ENCODE assay signal across 20 cellular contexts in the genomic region with DNA sequence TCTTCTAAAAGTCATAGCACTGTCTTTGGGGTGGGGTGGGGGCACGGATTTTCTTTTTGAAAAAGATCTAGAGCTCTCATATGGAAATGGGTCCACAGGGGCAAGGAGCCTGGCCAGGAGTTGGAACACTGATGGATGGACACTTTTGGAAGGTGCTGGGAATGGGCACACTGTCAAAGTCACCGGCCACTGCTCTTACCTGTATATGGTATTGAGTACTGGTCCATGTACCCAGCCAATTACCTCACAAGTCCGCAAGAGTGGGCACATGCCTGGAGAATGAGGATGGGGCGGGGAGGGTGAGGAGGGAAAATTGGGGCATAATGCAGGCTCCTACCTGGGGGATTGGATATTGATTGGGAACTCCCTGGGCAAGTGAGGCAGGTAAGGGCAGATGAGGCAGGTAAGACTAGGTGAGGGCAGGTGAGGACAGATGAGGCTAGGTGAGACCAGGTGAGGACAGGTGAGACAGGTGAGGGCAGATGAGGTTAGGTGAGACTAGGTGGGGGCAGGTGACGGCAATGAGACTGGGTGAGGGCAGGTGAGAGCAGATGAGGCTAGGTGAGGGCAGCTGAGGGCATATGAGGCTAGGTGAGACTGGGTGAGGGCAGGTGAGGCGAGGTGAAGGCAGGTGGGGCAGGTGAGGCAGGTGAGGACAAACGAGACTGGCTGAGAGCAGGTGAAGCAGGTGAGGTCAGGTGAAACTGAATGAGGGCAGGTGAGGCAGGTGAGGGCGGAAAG.
"Had no signal": no experiment of that assay in that cellular context is flagged by ENCODE, and none has a peak within 500 bp of the region (broad histone marks: within the 10 kb centered on the region; RNA-seq: fewer than 3 reads in every experiment).

No MANE protein-coding gene starts in this region.

- H3K4me1 ChIP-seq: parathyroid adenoma, sigmoid colon had no signal

- H3K9me3 ChIP-seq: mucosa of descending colon, neutrophil, sigmoid colon, thyroid gland had no signal

- H3K4me3 ChIP-seq: dorsolateral prefrontal cortex, hepatocyte, mucosa of descending colon, sigmoid colon, thyroid gland had no signal

- H3K36me3 ChIP-seq: neutrophil, sigmoid colon, thyroid gland had no signal

- DNase-seq: activated CD4-positive, alpha-beta memory T cell treated with anti-CD3 and anti-CD28 coated beads for 36 hours; activated CD4-positive, alpha-beta T cell treated with anti-CD3 and anti-CD28 coated beads for 36 hours; activated CD8-positive, alpha-beta memory T cell treated with anti-CD3 and anti-CD28 coated beads, Interleukin-2, amount 10 ng/mL, durations not matched to agents 7 days and 5 days; activated naive CD4-positive, alpha-beta T cell treated with anti-CD3 and anti-CD28 coated beads, Interleukin-2, amount 10 ng/mL, durations not matched to agents 7 days and 5 days; activated naive CD8-positive, alpha-beta T cell treated with anti-CD3 and anti-CD28 coated beads, Interleukin-2, amount 50 U/mL, for 24 hours; activated T-cell treated with anti-CD3 and anti-CD28 coated beads, Interleukin-2, amount 50 U/mL, for 1 hour; anterior cingulate cortex; caudate nucleus; dorsolateral prefrontal cortex; foreskin fibroblast; mucosa of descending colon; naive B cell; sigmoid colon; stimulated activated CD8-positive, alpha-beta memory T cell treated with anti-CD3 and anti-CD28 coated beads, Interleukin-4, amount 100 ng/mL, for 48 hours; stimulated activated naive CD4-positive, alpha-beta T cell treated with Interleukin-2 at 50 U/mL for 16 hours; thyroid gland had no signal

- H3K27ac ChIP-seq: dorsolateral prefrontal cortex, hepatocyte, neutrophil, sigmoid colon, thyroid gland had no signal

- H3K27me3 ChIP-seq: dorsolateral prefrontal cortex, sigmoid colon, thyroid gland had no signal

- ATAC-seq: activated CD4-positive, alpha-beta T cell treated with anti-CD3 and anti-CD28 coated beads for 36 hours; activated CD8-positive, alpha-beta memory T cell treated with anti-CD3 and anti-CD28 coated beads, Interleukin-2, amount 10 ng/mL, durations not matched to agents 7 days and 5 days; activated naive CD8-positive, alpha-beta T cell treated with anti-CD3 and anti-CD28 coated beads, Interleukin-2, amount 50 U/mL, for 24 hours; mucosa of descending colon; WTC11 had no signal
